ENCODE assay signal across 16 cellular contexts in genomic region chr7:25014735-25015134, GRCh38. TPM values are rescaled to one million over a fixed set of nuclear protein-coding genes. Genes with fewer than 3 reads are reported as not detected.
A peak's percentile ranks its signal among the peaks of the same experiment; 100 is the strongest.
DNase-seq lines count a peak whose midpoint lies in the region; ATAC-seq and TF ChIP-seq lines count a peak whose summit lies in the region.
"Had no signal": no experiment of that assay in that cellular context is flagged by ENCODE, and none has a peak within 500 bp of the region (broad histone marks: within the 10 kb centered on the region; RNA-seq: fewer than 3 reads in every experiment).

No MANE protein-coding gene starts in this region.

- TF ChIP-seq CTCF in ascending aorta (IDR thresholded peaks at IDR 0.05) = no peak

- H3K4me3 ChIP-seq in skeletal muscle cell (ENCODE audit: low read depth, low read length) = no peak overlapping the region
- no peak overlapping the region for H3K4me3 ChIP-seq in effector memory CD4-positive, alpha-beta T cell (ENCODE audit: insufficient read depth, low read depth, low read length, poor library complexity, severe bottlenecking)
- no peak overlapping the region for H3K4me3 ChIP-seq in ascending aorta
- H3K4me3 ChIP-seq: testis had no signal

- H3K4me1 ChIP-seq in effector memory CD4-positive, alpha-beta T cell (ENCODE audit: control insufficient read depth, insufficient read depth, low read length, poor library complexity, severe bottlenecking) = no peaks in the 10 kb centered on the region
- no peaks in the 10 kb centered on the region for H3K4me1 ChIP-seq in ascending aorta
- H3K4me1 ChIP-seq: testis had no signal

- H3K27ac ChIP-seq in epithelial cell of prostate (no peak overlapping the region), ascending aorta (no peak overlapping the region)
- H3K27ac ChIP-seq in effector memory CD4-positive, alpha-beta T cell (ENCODE audit: insufficient read depth, low read length, poor library complexity, severe bottlenecking) = no peak overlapping the region
- H3K27ac ChIP-seq: testis had no signal

- peak; percentile 79 for DNase-seq in GM03348 (ENCODE audit: low spot score)
- peak; percentile 26 for DNase-seq in RKO (ENCODE audit: low spot score)
- peak; percentile 40 for DNase-seq in epithelial cell of prostate (ENCODE audit: low read depth, low spot score)
- DNase-seq in skeletal muscle cell (ENCODE audit: low read depth) = peak; percentile 93
- DNase-seq in effector memory CD4-positive, alpha-beta T cell = no peak
- DNase-seq in ascending aorta (ENCODE audit: low spot score in 2 of 2) = no peak
- DNase-seq: activated naive CD4-positive, alpha-beta T cell treated with Interleukin-2 at 50 U/mL for 16 hours; effector CD4-positive, alpha-beta T cell; NCI-H1048; NCI-H748 treated with DMSO at 0.1 percent for 48 hours; nephron progenitor cell; T-helper 17 cell; testis had no signal

- no peaks in the 10 kb centered on the region for H3K27me3 ChIP-seq in effector memory CD4-positive, alpha-beta T cell (replicated peaks; ENCODE audit: control insufficient read depth, insufficient read depth, low read length, poor library complexity, severe bottlenecking)
- no peaks in the 10 kb centered on the region for H3K27me3 ChIP-seq in ascending aorta
- H3K27me3 ChIP-seq: testis had no signal

- H3K36me3 ChIP-seq in effector memory CD4-positive, alpha-beta T cell (ENCODE audit: control insufficient read depth, insufficient read depth, low read length) = no peaks in the 10 kb centered on the region
- H3K36me3 ChIP-seq in ascending aorta = no peaks in the 10 kb centered on the region

- no peak for ATAC-seq in GM18909 (IDR thresholded peaks at IDR 0.05; ENCODE audit: poor library complexity, unreplicated experiment)
- ATAC-seq: HCT116, Panc1, T-helper 17 cell had no signal

- H3K9me3 ChIP-seq in effector memory CD4-positive, alpha-beta T cell (ENCODE audit: control insufficient read depth, low read length) = no peaks in the 10 kb centered on the region
- H3K9me3 ChIP-seq in ascending aorta = no peaks in the 10 kb centered on the region
- H3K9me3 ChIP-seq: testis had no signal

- intact Hi-C loops in ascending aorta (cut with DNase I) = no loop called here

RNA-seq across cellular contexts. Expression of gene OSBPL3, which starts 34.8 kb away (rescaled TPM):
- 0.96 TPM for total RNA-seq in ascending aorta

Comparison
In these comparisons a context has a peak if more than half of its experiments do, and no peak if none do; other contexts are left out.
1. DNase-seq: peak in GM03348 (single experiment), RKO (single experiment), epithelial cell of prostate (single experiment) and skeletal muscle cell (single experiment); none in effector memory CD4-positive, alpha-beta T cell (0 of 3) and ascending aorta (0 of 2).